1 cellular context compared by ENCODE assay signal in the genomic region with DNA sequence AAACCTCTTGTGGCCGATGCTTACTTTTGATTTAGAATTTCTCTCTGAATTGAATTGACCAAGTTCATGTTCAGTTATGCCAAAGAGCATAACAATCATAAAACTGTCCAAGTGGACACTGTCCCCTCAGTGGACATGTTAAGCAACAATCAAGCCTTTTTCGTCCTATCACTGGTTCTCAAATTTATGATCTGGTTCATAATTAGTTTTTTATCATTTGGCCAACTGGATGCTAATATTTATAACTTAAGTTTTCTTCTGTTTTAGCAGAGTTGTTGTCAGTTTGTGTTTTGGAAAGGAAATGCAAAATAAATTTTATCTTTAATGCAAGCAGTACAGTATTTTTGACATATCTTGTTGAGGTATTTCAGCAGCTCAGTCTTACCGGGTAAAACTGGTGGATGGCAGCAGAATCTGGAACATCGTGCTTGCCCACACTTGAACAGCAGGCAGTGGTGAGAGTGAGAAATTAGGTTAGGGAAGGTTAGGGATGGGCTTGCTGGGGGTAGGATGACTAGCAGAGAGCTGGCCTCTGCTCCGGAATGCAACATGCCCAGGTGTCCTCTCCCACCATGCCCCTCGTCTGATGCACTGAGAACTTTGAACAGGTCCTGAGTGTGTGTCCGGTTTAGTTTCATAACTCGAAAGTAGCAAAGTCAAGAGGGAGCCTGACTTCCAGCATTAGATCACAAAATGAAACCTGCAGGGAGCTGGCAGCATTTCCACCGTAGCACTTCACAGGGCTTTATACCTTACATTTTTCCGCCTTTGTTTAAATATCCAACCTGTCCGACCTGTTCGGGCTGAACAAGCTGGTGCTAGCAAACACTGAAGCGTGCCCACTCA.
TF ChIP-seq lines count a peak whose summit lies in the region.

No MANE protein-coding gene starts in this region.

TF ChIP-seq in K562, 482 proteins besides CTCF, POLR2A, EP300 and RAD21 (continued from another document and continues in another):
- TF ChIP-seq, protein P1, sequence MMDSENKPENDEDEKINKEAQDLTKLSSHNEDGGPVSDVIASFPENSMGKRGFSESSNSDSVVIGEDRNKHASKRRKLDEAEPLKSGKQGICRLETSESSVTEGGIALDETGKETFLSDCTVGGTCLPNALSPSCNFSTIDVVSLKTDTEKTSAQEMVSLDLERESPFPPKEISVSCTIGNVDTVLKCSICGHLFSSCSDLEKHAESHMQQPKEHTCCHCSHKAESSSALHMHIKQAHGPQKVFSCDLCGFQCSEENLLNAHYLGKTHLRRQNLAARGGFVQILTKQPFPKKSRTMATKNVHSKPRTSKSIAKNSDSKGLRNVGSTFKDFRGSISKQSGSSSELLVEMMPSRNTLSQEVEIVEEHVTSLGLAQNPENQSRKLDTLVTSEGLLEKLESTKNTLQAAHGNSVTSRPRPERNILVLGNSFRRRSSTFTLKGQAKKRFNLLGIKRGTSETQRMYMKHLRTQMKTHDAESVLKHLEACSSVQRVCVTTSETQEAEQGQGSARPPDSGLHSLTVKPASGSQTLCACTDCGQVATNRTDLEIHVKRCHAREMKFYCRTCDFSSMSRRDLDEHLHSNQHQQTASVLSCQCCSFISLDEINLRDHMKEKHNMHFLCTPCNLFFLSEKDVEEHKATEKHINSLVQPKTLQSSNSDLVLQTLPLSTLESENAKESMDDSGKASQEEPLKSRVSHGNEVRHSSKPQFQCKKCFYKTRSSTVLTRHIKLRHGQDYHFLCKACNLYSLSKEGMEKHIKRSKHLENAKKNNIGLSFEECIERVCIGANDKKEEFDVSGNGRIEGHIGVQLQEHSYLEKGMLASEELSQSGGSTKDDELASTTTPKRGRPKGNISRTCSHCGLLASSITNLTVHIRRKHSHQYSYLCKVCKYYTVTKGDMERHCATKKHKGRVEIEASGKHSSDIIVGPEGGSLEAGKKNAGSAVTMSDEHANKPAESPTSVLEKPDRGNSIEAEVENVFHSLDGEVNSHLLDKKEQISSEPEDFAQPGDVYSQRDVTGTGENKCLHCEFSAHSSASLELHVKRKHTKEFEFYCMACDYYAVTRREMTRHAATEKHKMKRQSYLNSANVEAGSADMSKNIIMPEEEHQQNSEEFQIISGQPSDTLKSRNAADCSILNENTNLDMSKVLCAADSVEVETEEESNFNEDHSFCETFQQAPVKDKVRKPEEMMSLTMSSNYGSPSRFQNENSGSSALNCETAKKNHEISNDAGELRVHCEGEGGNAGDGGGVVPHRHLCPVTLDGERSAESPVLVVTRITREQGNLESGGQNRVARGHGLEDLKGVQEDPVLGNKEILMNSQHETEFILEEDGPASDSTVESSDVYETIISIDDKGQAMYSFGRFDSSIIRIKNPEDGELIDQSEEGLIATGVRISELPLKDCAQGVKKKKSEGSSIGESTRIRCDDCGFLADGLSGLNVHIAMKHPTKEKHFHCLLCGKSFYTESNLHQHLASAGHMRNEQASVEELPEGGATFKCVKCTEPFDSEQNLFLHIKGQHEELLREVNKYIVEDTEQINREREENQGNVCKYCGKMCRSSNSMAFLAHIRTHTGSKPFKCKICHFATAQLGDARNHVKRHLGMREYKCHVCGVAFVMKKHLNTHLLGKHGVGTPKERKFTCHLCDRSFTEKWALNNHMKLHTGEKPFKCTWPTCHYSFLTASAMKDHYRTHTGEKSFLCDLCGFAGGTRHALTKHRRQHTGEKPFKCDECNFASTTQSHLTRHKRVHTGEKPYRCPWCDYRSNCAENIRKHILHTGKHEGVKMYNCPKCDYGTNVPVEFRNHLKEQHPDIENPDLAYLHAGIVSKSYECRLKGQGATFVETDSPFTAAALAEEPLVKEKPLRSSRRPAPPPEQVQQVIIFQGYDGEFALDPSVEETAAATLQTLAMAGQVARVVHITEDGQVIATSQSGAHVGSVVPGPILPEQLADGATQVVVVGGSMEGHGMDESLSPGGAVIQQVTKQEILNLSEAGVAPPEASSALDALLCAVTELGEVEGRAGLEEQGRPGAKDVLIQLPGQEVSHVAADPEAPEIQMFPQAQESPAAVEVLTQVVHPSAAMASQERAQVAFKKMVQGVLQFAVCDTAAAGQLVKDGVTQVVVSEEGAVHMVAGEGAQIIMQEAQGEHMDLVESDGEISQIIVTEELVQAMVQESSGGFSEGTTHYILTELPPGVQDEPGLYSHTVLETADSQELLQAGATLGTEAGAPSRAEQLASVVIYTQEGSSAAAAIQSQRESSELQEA (IDR thresholded peaks at IDR 0.05; ENCODE audit: low read depth) = no peak
- TF ChIP-seq ZKSCAN8 (CRISPR knock-in tag; IDR thresholded peaks at IDR 0.05) (0 out of 2 replicates have a peak, but pooled peaks have one; percentile 46), WHSC1 (IDR thresholded peaks at IDR 0.05; ENCODE audit: low read length) (peak; percentile 76), ARNT (IDR thresholded peaks at IDR 0.05) (no peak), DMBX1 (CRISPR knock-in tag; IDR thresholded peaks at IDR 0.05; ENCODE audit: borderline replicate concordance) (peak; percentile 75; the same call in 1 of the 2 replicates), RAD51 (IDR thresholded peaks at IDR 0.05; ENCODE audit: borderline replicate concordance, low read depth) (no peak), ZNF668 (CRISPR knock-in tag; IDR thresholded peaks at IDR 0.05) (0 out of 2 replicates have a peak, but pooled peaks have one; percentile 53), HDAC2 (IDR thresholded peaks at IDR 0.05) (no peak), ZNF778 (CRISPR knock-in tag; IDR thresholded peaks at IDR 0.05) (no peak), SAP30 (IDR thresholded peaks at IDR 0.05; ENCODE audit: borderline replicate concordance, insufficient read depth, low read depth, low read length, poor library complexity, severe bottlenecking) (no peak), PCBP2 (IDR thresholded peaks at IDR 0.05; ENCODE audit: low read depth, low read length, poor library complexity, severe bottlenecking) (no peak), BHLHE40 (IDR thresholded peaks at IDR 0.05; ENCODE audit: low read length) (no peak), ZNF586 (CRISPR knock-in tag; conservative IDR thresholded peaks at IDR 0.05) (no peak), KDM5B (IDR thresholded peaks at IDR 0.05; ENCODE audit: insufficient replicate concordance, low read depth, low read length) (peak; percentile 45), HDGF (IDR thresholded peaks at IDR 0.05) (no peak), SNRNP70 (optimal IDR thresholded peaks at IDR 0.05; ENCODE audit: low read depth, low read length) (no peak), CCAR2 (IDR thresholded peaks at IDR 0.05; ENCODE audit: low read depth, low read length) (no peak), ZNF766 (CRISPR knock-in tag; conservative IDR thresholded peaks at IDR 0.05) (no peak), POLR2AphosphoS5 (IDR thresholded peaks at IDR 0.05; ENCODE audit: control insufficient read depth, insufficient read depth, low read depth, low read length) (peak; percentile 46; the same call in 1 of the 2 replicates), SMAD2 (IDR thresholded peaks at IDR 0.05; ENCODE audit: low read depth, low read length) (no peak), SIN3B (IDR thresholded peaks at IDR 0.05; ENCODE audit: low read depth) (no peak), NRF1 (conservative IDR thresholded peaks at IDR 0.05 in 1 of 2, IDR thresholded peaks at IDR 0.05 in 1 of 2) (no peak), U2AF2 (optimal IDR thresholded peaks at IDR 0.05; ENCODE audit: low read depth, low read length) (no peak), BRD4 (IDR thresholded peaks at IDR 0.05) (peak; percentile 74; the same call in 1 of the 2 replicates), ZNF217 (CRISPR knock-in tag; IDR thresholded peaks at IDR 0.05) (no peak), NR2F6 (CRISPR knock-in tag; IDR thresholded peaks at IDR 0.05) (no peak), CTBP1 (IDR thresholded peaks at IDR 0.05; ENCODE audit: borderline replicate concordance) (peak; percentile 68), MCM5 (IDR thresholded peaks at IDR 0.05; ENCODE audit: low read depth) (no peak), SMAD3 (CRISPR knock-in tag; conservative IDR thresholded peaks at IDR 0.05) (no peak)
- TF ChIP-seq, protein P2, sequence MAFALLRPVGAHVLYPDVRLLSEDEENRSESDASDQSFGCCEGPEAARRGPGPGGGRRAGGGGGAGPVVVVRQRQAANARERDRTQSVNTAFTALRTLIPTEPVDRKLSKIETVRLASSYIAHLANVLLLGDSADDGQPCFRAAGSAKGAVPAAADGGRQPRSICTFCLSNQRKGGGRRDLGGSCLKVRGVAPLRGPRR (CRISPR knock-in tag; IDR thresholded peaks at IDR 0.05) = no peak
- TF ChIP-seq, protein P3, sequence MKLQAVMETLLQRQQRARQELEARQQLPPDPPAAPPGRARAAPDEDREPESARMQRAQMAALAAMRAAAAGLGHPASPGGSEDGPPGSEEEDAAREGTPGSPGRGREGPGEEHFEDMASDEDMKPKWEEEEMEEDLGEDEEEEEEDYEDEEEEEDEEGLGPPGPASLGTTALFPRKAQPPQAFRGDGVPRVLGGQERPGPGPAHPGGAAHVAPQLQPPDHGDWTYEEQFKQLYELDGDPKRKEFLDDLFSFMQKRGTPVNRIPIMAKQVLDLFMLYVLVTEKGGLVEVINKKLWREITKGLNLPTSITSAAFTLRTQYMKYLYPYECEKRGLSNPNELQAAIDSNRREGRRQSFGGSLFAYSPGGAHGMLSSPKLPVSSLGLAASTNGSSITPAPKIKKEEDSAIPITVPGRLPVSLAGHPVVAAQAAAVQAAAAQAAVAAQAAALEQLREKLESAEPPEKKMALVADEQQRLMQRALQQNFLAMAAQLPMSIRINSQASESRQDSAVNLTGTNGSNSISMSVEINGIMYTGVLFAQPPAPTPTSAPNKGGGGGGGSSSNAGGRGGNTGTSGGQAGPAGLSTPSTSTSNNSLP (IDR thresholded peaks at IDR 0.05; ENCODE audit: borderline replicate concordance, low read depth, low read length) = no peak
- TF ChIP-seq, protein P4, sequence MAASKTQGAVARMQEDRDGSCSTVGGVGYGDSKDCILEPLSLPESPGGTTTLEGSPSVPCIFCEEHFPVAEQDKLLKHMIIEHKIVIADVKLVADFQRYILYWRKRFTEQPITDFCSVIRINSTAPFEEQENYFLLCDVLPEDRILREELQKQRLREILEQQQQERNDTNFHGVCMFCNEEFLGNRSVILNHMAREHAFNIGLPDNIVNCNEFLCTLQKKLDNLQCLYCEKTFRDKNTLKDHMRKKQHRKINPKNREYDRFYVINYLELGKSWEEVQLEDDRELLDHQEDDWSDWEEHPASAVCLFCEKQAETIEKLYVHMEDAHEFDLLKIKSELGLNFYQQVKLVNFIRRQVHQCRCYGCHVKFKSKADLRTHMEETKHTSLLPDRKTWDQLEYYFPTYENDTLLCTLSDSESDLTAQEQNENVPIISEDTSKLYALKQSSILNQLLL (CRISPR knock-in tag; IDR thresholded peaks at IDR 0.05; ENCODE audit: borderline replicate concordance) = no peak
- TF ChIP-seq, protein P5, sequence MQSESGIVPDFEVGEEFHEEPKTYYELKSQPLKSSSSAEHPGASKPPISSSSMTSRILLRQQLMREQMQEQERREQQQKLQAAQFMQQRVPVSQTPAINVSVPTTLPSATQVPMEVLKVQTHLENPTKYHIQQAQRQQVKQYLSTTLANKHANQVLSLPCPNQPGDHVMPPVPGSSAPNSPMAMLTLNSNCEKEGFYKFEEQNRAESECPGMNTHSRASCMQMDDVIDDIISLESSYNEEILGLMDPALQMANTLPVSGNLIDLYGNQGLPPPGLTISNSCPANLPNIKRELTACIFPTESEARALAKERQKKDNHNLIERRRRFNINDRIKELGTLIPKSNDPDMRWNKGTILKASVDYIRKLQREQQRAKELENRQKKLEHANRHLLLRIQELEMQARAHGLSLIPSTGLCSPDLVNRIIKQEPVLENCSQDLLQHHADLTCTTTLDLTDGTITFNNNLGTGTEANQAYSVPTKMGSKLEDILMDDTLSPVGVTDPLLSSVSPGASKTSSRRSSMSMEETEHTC (IDR thresholded peaks at IDR 0.05) = no peak
- TF ChIP-seq, protein P6, sequence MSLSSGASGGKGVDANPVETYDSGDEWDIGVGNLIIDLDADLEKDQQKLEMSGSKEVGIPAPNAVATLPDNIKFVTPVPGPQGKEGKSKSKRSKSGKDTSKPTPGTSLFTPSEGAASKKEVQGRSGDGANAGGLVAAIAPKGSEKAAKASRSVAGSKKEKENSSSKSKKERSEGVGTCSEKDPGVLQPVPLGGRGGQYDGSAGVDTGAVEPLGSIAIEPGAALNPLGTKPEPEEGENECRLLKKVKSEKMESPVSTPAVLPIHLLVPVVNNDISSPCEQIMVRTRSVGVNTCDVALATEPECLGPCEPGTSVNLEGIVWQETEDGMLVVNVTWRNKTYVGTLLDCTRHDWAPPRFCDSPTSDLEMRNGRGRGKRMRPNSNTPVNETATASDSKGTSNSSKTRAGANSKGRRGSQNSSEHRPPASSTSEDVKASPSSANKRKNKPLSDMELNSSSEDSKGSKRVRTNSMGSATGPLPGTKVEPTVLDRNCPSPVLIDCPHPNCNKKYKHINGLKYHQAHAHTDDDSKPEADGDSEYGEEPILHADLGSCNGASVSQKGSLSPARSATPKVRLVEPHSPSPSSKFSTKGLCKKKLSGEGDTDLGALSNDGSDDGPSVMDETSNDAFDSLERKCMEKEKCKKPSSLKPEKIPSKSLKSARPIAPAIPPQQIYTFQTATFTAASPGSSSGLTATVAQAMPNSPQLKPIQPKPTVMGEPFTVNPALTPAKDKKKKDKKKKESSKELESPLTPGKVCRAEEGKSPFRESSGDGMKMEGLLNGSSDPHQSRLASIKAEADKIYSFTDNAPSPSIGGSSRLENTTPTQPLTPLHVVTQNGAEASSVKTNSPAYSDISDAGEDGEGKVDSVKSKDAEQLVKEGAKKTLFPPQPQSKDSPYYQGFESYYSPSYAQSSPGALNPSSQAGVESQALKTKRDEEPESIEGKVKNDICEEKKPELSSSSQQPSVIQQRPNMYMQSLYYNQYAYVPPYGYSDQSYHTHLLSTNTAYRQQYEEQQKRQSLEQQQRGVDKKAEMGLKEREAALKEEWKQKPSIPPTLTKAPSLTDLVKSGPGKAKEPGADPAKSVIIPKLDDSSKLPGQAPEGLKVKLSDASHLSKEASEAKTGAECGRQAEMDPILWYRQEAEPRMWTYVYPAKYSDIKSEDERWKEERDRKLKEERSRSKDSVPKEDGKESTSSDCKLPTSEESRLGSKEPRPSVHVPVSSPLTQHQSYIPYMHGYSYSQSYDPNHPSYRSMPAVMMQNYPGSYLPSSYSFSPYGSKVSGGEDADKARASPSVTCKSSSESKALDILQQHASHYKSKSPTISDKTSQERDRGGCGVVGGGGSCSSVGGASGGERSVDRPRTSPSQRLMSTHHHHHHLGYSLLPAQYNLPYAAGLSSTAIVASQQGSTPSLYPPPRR (CRISPR knock-in tag; IDR thresholded peaks at IDR 0.05; ENCODE audit: borderline replicate concordance) = no peak
- TF ChIP-seq, protein P7, sequence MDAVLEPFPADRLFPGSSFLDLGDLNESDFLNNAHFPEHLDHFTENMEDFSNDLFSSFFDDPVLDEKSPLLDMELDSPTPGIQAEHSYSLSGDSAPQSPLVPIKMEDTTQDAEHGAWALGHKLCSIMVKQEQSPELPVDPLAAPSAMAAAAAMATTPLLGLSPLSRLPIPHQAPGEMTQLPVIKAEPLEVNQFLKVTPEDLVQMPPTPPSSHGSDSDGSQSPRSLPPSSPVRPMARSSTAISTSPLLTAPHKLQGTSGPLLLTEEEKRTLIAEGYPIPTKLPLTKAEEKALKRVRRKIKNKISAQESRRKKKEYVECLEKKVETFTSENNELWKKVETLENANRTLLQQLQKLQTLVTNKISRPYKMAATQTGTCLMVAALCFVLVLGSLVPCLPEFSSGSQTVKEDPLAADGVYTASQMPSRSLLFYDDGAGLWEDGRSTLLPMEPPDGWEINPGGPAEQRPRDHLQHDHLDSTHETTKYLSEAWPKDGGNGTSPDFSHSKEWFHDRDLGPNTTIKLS (IDR thresholded peaks at IDR 0.05; ENCODE audit: borderline replicate concordance, low read depth) = no peak
- TF ChIP-seq, protein P8, sequence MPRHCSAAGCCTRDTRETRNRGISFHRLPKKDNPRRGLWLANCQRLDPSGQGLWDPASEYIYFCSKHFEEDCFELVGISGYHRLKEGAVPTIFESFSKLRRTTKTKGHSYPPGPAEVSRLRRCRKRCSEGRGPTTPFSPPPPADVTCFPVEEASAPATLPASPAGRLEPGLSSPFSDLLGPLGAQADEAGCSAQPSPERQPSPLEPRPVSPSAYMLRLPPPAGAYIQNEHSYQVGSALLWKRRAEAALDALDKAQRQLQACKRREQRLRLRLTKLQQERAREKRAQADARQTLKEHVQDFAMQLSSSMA (CRISPR knock-in tag; IDR thresholded peaks at IDR 0.05) = no peak
